In the genomic region with DNA sequence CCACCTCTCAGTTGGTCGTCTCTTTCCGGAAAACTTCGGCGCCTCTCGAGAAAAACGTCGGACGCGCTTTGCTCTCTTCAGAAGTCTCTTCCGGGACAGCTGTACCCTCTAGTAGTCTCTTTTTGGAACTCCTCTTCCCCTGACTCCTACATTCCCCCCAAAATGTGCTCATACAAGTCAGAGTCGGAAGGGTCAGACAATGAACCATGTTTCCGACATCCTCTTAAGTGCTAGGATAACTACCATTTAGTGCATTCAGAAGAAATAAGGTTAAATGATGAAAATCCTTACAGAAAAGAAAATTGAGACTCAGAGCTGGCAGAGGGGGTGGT, we compare ENCODE assay signal across 8 cellular contexts. TPM values are rescaled to one million over a fixed set of nuclear protein-coding genes. Genes with fewer than 3 reads are reported as not detected.
DNase-seq lines count a peak whose midpoint lies in the region; ATAC-seq, FAIRE-seq and TF ChIP-seq lines count a peak whose summit lies in the region.

No MANE protein-coding gene starts in this region.

- no peak for FAIRE-seq in keratinocyte (lab: Jason Lieb, UNC)

- H3K9me1 ChIP-seq in keratinocyte (ENCODE audit: control insufficient read depth, extremely low read depth, insufficient read depth, low read length): no peaks in the 10 kb centered on the region

- peak overlapping the region; percentile 91 for H3K4me3 Mint-ChIP-seq in activated CD4-positive, alpha-beta T cell treated with anti-CD3 and anti-CD28 coated beads for 36 hours
- H3K4me3 Mint-ChIP-seq in activated naive CD8-positive, alpha-beta T cell treated with anti-CD3 and anti-CD28 coated beads for 36 hours: peak overlapping the region; percentile 92

- TF ChIP-seq EP300 in suprapubic skin (IDR thresholded peaks at IDR 0.05): no peak

- H3K27ac ChIP-seq in keratinocyte (ENCODE audit: control insufficient read depth, insufficient read depth, low read length) (peak overlapping the region; percentile 74), suprapubic skin (peak overlapping the region; percentile 97)

- peaks cover 42% of the 10 kb centered on the region for H3K4me1 Mint-ChIP-seq in activated CD4-positive, alpha-beta T cell treated with anti-CD3 and anti-CD28 coated beads for 36 hours
- peaks cover 39% of the 10 kb centered on the region for H3K4me1 Mint-ChIP-seq in activated naive CD8-positive, alpha-beta T cell treated with anti-CD3 and anti-CD28 coated beads for 36 hours

- no peaks in the 10 kb centered on the region for H3K27me3 ChIP-seq in keratinocyte (ENCODE audit: control insufficient read depth, extremely low read depth, insufficient read depth, low read length)
- H3K27me3 ChIP-seq in suprapubic skin: no peaks in the 10 kb centered on the region

- H3K9me3 Mint-ChIP-seq in activated CD4-positive, alpha-beta T cell treated with anti-CD3 and anti-CD28 coated beads for 36 hours (ENCODE audit: low read depth): no peaks in the 10 kb centered on the region
- no peaks in the 10 kb centered on the region for H3K9me3 Mint-ChIP-seq in activated naive CD8-positive, alpha-beta T cell treated with anti-CD3 and anti-CD28 coated beads for 36 hours

- H3K36me3 Mint-ChIP-seq in activated CD4-positive, alpha-beta T cell treated with anti-CD3 and anti-CD28 coated beads for 36 hours (ENCODE audit: low read depth): peaks cover 21% of the 10 kb centered on the region
- peaks cover 19% of the 10 kb centered on the region for H3K36me3 Mint-ChIP-seq in activated naive CD8-positive, alpha-beta T cell treated with anti-CD3 and anti-CD28 coated beads for 36 hours

- H2AFZ ChIP-seq in keratinocyte (ENCODE audit: control insufficient read depth, low read length): peak overlapping the region; percentile 95

- no peaks in the 10 kb centered on the region for H3K27me3 Mint-ChIP-seq in activated CD4-positive, alpha-beta T cell treated with anti-CD3 and anti-CD28 coated beads for 36 hours
- peaks cover 4% of the 10 kb centered on the region for H3K27me3 Mint-ChIP-seq in activated naive CD8-positive, alpha-beta T cell treated with anti-CD3 and anti-CD28 coated beads for 36 hours

- H3K9me3 ChIP-seq in keratinocyte (ENCODE audit: control insufficient read depth, low read depth, low read length) (no peaks in the 10 kb centered on the region), suprapubic skin (no peaks in the 10 kb centered on the region)

- H3K27ac Mint-ChIP-seq in activated CD4-positive, alpha-beta T cell treated with anti-CD3 and anti-CD28 coated beads for 36 hours: peak overlapping the region; percentile 91
- H3K27ac Mint-ChIP-seq in activated naive CD8-positive, alpha-beta T cell treated with anti-CD3 and anti-CD28 coated beads for 36 hours: peak overlapping the region; percentile 94

- no peaks in the 10 kb centered on the region for H4K20me1 ChIP-seq in keratinocyte (ENCODE audit: control insufficient read depth, extremely low read depth, insufficient read depth, low read length)

- H3K4me2 ChIP-seq in keratinocyte (ENCODE audit: control insufficient read depth, extremely low read depth, insufficient read depth, low read depth, low read length): peak overlapping the region; percentile 92

- H3K4me1 ChIP-seq in keratinocyte (ENCODE audit: control insufficient read depth, extremely low read depth, insufficient read depth, low read length) (peaks cover 4% of the 10 kb centered on the region), suprapubic skin (peaks cover 25% of the 10 kb centered on the region)

- no peak for DNase-seq in activated CD4-positive, alpha-beta T cell treated with anti-CD3 and anti-CD28 coated beads for 36 hours
- no peak for DNase-seq in activated CD4-positive, alpha-beta T cell treated with anti-CD3 and anti-CD28 coated beads for 4 hours
- no peak for DNase-seq in activated naive CD8-positive, alpha-beta T cell treated with anti-CD3 and anti-CD28 coated beads for 36 hours
- DNase-seq in keratinocyte (ENCODE audit: low read depth, low spot score) (no peak), suprapubic skin (ENCODE audit: low spot score in 2 of 2) (no peak), RKO (ENCODE audit: low spot score) (no peak), DMS79 (lab: John Stamatoyannopoulos, UW) (no peak)
- DNase-seq in NK-92 treated with Interleukin-12 subunit alpha and Interleukin-12 subunit beta, amount 100 ng/mL, for 24 hours (lab: John Stamatoyannopoulos, UW): no peak

- H3K9ac ChIP-seq in keratinocyte (ENCODE audit: control insufficient read depth, extremely low read depth, insufficient read depth, low read length): peak overlapping the region; percentile 91

- POLR2A ChIA-PET in activated CD4-positive, alpha-beta T cell treated with anti-CD3 and anti-CD28 coated beads for 36 hours (lab: Charles Lee): interaction anchor here (0.9 to 1.2 kb wide), 2 partner anchors 17 to 176 kb away, joined by 3 read pairs; partner anchors contain the start of gene ZNF334

- dilution Hi-C loops in keratinocyte (cut with MboI; ENCODE audit: extremely low pct_ligation_motif_present, low sequenced_read_pairs): no loop called here

- peak in 1 of 2 donors; percentile 28 for TF ChIP-seq POLR2A in suprapubic skin (IDR thresholded peaks at IDR 0.05)

- intact Hi-C loops in activated CD4-positive, alpha-beta T cell treated with anti-CD3 and anti-CD28 coated beads for 36 hours (cut with DNase I, micrococcal nuclease): loop anchor here (1.0 to 5.0 kb wide), 14 partner anchors 127 to 1802 kb away; partner anchors contain the start of genes ELMO2 (in 2 of the 2), CDH22 (in 1 of the 2), NCOA5 (in 1 of the 2) and YWHAB (in 1 of the 2)

- under 1% methylated on average over 12 of the region's 12 CpGs for WGBS in suprapubic skin

- H3K79me2 ChIP-seq in keratinocyte (ENCODE audit: control insufficient read depth, insufficient read depth, low read length): peaks cover 33% of the 10 kb centered on the region

- H3K36me3 ChIP-seq in keratinocyte (ENCODE audit: control insufficient read depth in 2 of 2, extremely low read depth in 1 of 2, insufficient read depth in 2 of 2, low read length in 2 of 2) (peaks cover 0 to 2% of the 10 kb centered on the region in 2 experiments), suprapubic skin (peaks cover 3% of the 10 kb centered on the region)

- TF ChIP-seq CTCF in keratinocyte (optimal IDR thresholded peaks at IDR 0.05 in 1 of 3, IDR thresholded peaks at IDR 0.05 in 1 of 3, conservative IDR thresholded peaks at IDR 0.05 in 1 of 3; ENCODE audit: extremely low read depth in 1 of 3, insufficient read depth in 2 of 3, low read length in 3 of 3) (no peak), suprapubic skin (IDR thresholded peaks at IDR 0.05) (no peak)

- H3K4me3 ChIP-seq in keratinocyte (ENCODE audit: control insufficient read depth in 2 of 3, extremely low read depth in 1 of 3, insufficient read depth in 2 of 3, low read depth in 1 of 3, low read length in 3 of 3) (peak overlapping the region; percentile 37 to 81 (median 74)), suprapubic skin (peak overlapping the region; percentile 83)

- CTCF ChIA-PET in activated CD4-positive, alpha-beta T cell treated with anti-CD3 and anti-CD28 coated beads for 36 hours (lab: Charles Lee): interaction anchor here (0.8 to 1.9 kb wide), 4 partner anchors 9 to 384 kb away, joined by 3 to 10 read pairs (median 4); no protein-coding TSS in a partner anchor

- no peak for ATAC-seq in activated CD4-positive, alpha-beta T cell treated with anti-CD3 and anti-CD28 coated beads for 36 hours

RNA-seq across cellular contexts. Expression of gene TP53RK, which starts 0.5 kb away (rescaled TPM):
- 10 to 100 TPM; 11.2 to 12.1 TPM for total RNA-seq in activated CD4-positive, alpha-beta T cell treated with anti-CD3 and anti-CD28 coated beads for 36 hours
- total RNA-seq in activated naive CD8-positive, alpha-beta T cell treated with anti-CD3 and anti-CD28 coated beads for 36 hours: 10 to 100 TPM; 13.4 to 13.6 TPM
- polyA plus RNA-seq in keratinocyte: 10.4 to 15.9 TPM (median 14.6 TPM) in 3 replicates
- 3.6 TPM for polyA plus RNA-seq in keratinocyte (2011; ENCODE audit: low read depth)
- 9.5 and 16.7 TPM in 2 replicates for polyA plus RNA-seq in keratinocyte (2011; cell fraction: cytosol; rRNA removed)
- 8.5 TPM in 2 replicates for polyA plus RNA-seq in keratinocyte (2011; cell fraction: nucleus; rRNA removed)
- polyA plus RNA-seq in keratinocyte (2012; ENCODE audit: low replicate concordance): 8.4 and 11.6 TPM in 2 replicates
- 4.8 to 7.7 TPM (median 6.6 TPM) in 3 replicates for polyA minus RNA-seq in keratinocyte
- 13.8 TPM for polyA minus RNA-seq in keratinocyte (2011; cell fraction: cytosol; rRNA and poly(A)+ RNA removed)
- polyA minus RNA-seq in keratinocyte (2011; cell fraction: nucleus; rRNA and poly(A)+ RNA removed): 3.7 and 5.0 TPM in 2 replicates
- total RNA-seq in suprapubic skin: 10 to 100 TPM; 15.0 to 27.0 (median 25.8) TPM

RNA-seq across cellular contexts. Expression of gene SLC2A10, which starts 19.7 kb away (rescaled TPM):
- not detected for total RNA-seq in activated CD4-positive, alpha-beta T cell treated with anti-CD3 and anti-CD28 coated beads for 36 hours
- total RNA-seq in activated naive CD8-positive, alpha-beta T cell treated with anti-CD3 and anti-CD28 coated beads for 36 hours: under 1 TPM; 0.06 to 0.08 TPM
- not detected in 3 replicates for polyA plus RNA-seq in keratinocyte
- polyA plus RNA-seq in keratinocyte (2011; ENCODE audit: low read depth): not detected
- not detected in 2 replicates for polyA plus RNA-seq in keratinocyte (2011; cell fraction: cytosol; rRNA removed)
- polyA plus RNA-seq in keratinocyte (2011; cell fraction: nucleus; rRNA removed): not detected in 2 replicates
- not detected in 2 replicates for polyA plus RNA-seq in keratinocyte (2012; ENCODE audit: low replicate concordance)
- not detected in 3 replicates for polyA minus RNA-seq in keratinocyte
- not detected for polyA minus RNA-seq in keratinocyte (2011; cell fraction: cytosol; rRNA and poly(A)+ RNA removed)
- polyA minus RNA-seq in keratinocyte (2011; cell fraction: nucleus; rRNA and poly(A)+ RNA removed): not detected in 2 replicates
- 1 to 10 TPM; 2.6 to 8.1 (median 5.5) TPM for total RNA-seq in suprapubic skin

RNA-seq across cellular contexts. Expression of gene SLC13A3, which starts 38.5 kb away (rescaled TPM):
- total RNA-seq in activated CD4-positive, alpha-beta T cell treated with anti-CD3 and anti-CD28 coated beads for 36 hours: under 1 TPM; 0.07 TPM
- total RNA-seq in activated naive CD8-positive, alpha-beta T cell treated with anti-CD3 and anti-CD28 coated beads for 36 hours: not detected
- 3.8 to 4.5 TPM (median 3.9 TPM) in 3 replicates for polyA plus RNA-seq in keratinocyte
- polyA plus RNA-seq in keratinocyte (2011; ENCODE audit: low read depth): 3.1 TPM
- 3.7 and 4.3 TPM in 2 replicates for polyA plus RNA-seq in keratinocyte (2011; cell fraction: cytosol; rRNA removed)
- 6.5 and 7.8 TPM in 2 replicates for polyA plus RNA-seq in keratinocyte (2011; cell fraction: nucleus; rRNA removed)
- polyA plus RNA-seq in keratinocyte (2012; ENCODE audit: low replicate concordance): 3.9 and 4.3 TPM in 2 replicates
- polyA minus RNA-seq in keratinocyte: 5.1 to 19.8 TPM (median 6.0 TPM) in 3 replicates
- polyA minus RNA-seq in keratinocyte (2011; cell fraction: cytosol; rRNA and poly(A)+ RNA removed): 4.0 TPM
- polyA minus RNA-seq in keratinocyte (2011; cell fraction: nucleus; rRNA and poly(A)+ RNA removed): 3.7 and 6.4 TPM in 2 replicates
- total RNA-seq in suprapubic skin: 1 to 10 TPM; 1.1 to 8.9 (median 4.2) TPM
